10 cellular contexts compared by ENCODE assay signal in genomic region chr15:92693922-92694331, GRCh38. TPM values are rescaled to one million over a fixed set of nuclear protein-coding genes. Genes with fewer than 3 reads are reported as not detected.
DNase-seq lines count a peak whose midpoint lies in the region; ATAC-seq and TF ChIP-seq lines count a peak whose summit lies in the region.
"Had no signal": no experiment of that assay in that cellular context is flagged by ENCODE, and none has a peak within 500 bp of the region (broad histone marks: within the 10 kb centered on the region; RNA-seq: fewer than 3 reads in every experiment).

No MANE protein-coding gene starts in this region.

- no peaks in the 10 kb centered on the region for H3K79me2 ChIP-seq in DND-41 (ENCODE audit: insufficient read depth, low read length)

- no peak for DNase-seq in DND-41
- peak; percentile 49 for DNase-seq in HT-29 (ENCODE audit: low spot score)
- peak; percentile 69 for DNase-seq in left kidney (ENCODE audit: low read depth, low spot score)
- DNase-seq in T-helper 17 cell: no peak

- no peaks in the 10 kb centered on the region for H4K20me1 ChIP-seq in DND-41 (ENCODE audit: insufficient read depth, low read length)

- H3K9ac ChIP-seq in DND-41 (ENCODE audit: low read depth, low read length): no peak overlapping the region

- no peak overlapping the region for H2AFZ ChIP-seq in DND-41 (ENCODE audit: low read depth, low read length)

- H3K4me1 ChIP-seq in DND-41 (ENCODE audit: insufficient read depth, low read length): no peaks in the 10 kb centered on the region

- no peaks in the 10 kb centered on the region for H3K36me3 ChIP-seq in DND-41 (ENCODE audit: insufficient read depth, low read length)
- H3K36me3 ChIP-seq: neutrophil had no signal

- peak; percentile 33 for TF ChIP-seq CTCF in DND-41 (IDR thresholded peaks at IDR 0.05; ENCODE audit: borderline replicate concordance, extremely low read depth, low read length, poor library complexity, severe bottlenecking)
- TF ChIP-seq CTCF in VCaP (conservative IDR thresholded peaks at IDR 0.05): peak; percentile 70

- no peak overlapping the region for H3K4me3 Mint-ChIP-seq in T-helper 17 cell

- no peak overlapping the region for H3K27ac Mint-ChIP-seq in T-helper 17 cell
- H3K27ac Mint-ChIP-seq: activated naive CD4-positive, alpha-beta T cell treated with anti-CD3 and anti-CD28 coated beads, Interleukin-2, amount 50 U/mL, for 72 hours had no signal

- no peak overlapping the region for H3K27ac ChIP-seq in DND-41 (ENCODE audit: low read length)
- H3K27ac ChIP-seq in VCaP: peak overlapping the region; percentile 97
- H3K27ac ChIP-seq: neutrophil had no signal

- no peaks in the 10 kb centered on the region for H3K4me1 Mint-ChIP-seq in T-helper 17 cell

- no peak overlapping the region for H3K4me2 ChIP-seq in DND-41 (ENCODE audit: insufficient read depth, low read length)

- peaks cover 20% of the 10 kb centered on the region for H3K27me3 Mint-ChIP-seq in T-helper 17 cell

- H3K9me3 ChIP-seq in DND-41 (ENCODE audit: insufficient read depth, low read length, severe bottlenecking) (peaks cover 5% of the 10 kb centered on the region), T-helper 17 cell (ENCODE audit: control insufficient read depth, low read length, poor library complexity, severe bottlenecking) (no peaks in the 10 kb centered on the region)

- no peak overlapping the region for H3K4me3 ChIP-seq in DND-41 (ENCODE audit: low read depth in 1 of 2, low read length in 2 of 2)

- no peaks in the 10 kb centered on the region for H3K36me3 Mint-ChIP-seq in T-helper 17 cell (ENCODE audit: low read depth)

- no peak for ATAC-seq in DND-41 (ENCODE audit: insufficient read depth, low read depth)
- ATAC-seq in T-helper 17 cell: no peak
- ATAC-seq in HG02870 (IDR thresholded peaks at IDR 0.05; ENCODE audit: unreplicated experiment): no peak
- no peak for ATAC-seq in GM21717 (IDR thresholded peaks at IDR 0.05; ENCODE audit: unreplicated experiment)
- ATAC-seq in HG02884 (IDR thresholded peaks at IDR 0.05; ENCODE audit: unreplicated experiment): no peak

- peaks cover 2% of the 10 kb centered on the region for H3K27me3 ChIP-seq in DND-41 (ENCODE audit: insufficient read depth, low read length, poor library complexity)
- H3K27me3 ChIP-seq: neutrophil had no signal

RNA-seq across cellular contexts. Expression of gene FAM174B, which starts 38.4 kb away (rescaled TPM):
- total RNA-seq in HT-29 (2014; rRNA removed; shearing (Covaris generic)): 14.4 and 19.7 TPM in 2 replicates
- 1 to 10 TPM; 3.5 to 4.3 TPM for total RNA-seq in T-helper 17 cell

Comparison
In these comparisons a context has a peak if more than half of its experiments do, and no peak if none do; other contexts are left out.
1. DNase-seq: peak in HT-29 (single experiment) and left kidney (single experiment); none in DND-41 (single experiment) and T-helper 17 cell (0 of 3).